In the genomic region with DNA sequence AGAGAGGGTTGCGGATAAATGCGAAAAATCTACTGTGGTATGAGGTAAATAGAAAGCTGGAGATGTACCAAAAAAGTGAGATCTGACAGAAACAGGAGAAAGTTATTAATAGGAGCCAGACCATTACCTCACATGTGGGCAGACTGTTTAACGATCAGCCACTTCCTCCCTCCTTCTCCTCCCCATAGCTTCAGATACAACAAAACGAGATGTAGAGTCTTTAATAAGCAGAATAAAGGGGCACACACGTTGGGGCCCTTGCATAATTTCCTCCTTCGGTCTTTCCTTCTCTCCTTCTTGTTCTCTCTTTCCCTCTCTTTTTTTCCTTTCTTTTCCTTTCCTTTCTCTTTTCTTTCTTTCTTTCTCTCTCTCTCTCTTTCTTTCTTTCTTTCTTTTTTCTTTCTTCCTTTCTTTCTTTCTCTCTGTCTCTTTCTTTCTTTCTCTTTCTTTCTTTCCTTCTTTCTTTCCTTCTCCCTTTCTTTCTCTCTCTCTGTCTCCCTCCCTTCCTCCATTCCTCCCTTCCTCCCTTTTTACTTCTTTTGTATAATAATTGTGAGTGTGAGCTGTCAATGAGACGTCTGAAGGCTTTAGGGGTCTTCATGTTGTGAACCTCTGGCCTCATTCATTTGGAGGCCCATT, we compare ENCODE assay signal across 13 cellular contexts.
DNase-seq lines count a peak whose midpoint lies in the region; ATAC-seq, FAIRE-seq and TF ChIP-seq lines count a peak whose summit lies in the region.
"Had no signal": no experiment of that assay in that cellular context is flagged by ENCODE, and none has a peak within 500 bp of the region (broad histone marks: within the 10 kb centered on the region; RNA-seq: fewer than 3 reads in every experiment).

No MANE protein-coding gene starts in this region.

- H3K27ac Mint-ChIP-seq in activated naive CD8-positive, alpha-beta T cell treated with anti-CD3 and anti-CD28 coated beads, Interleukin-2, amount 10 ng/mL, durations not matched to agents 7 days and 5 days, result no peak overlapping the region
- no peak overlapping the region for H3K27ac Mint-ChIP-seq in activated naive CD8-positive, alpha-beta T cell treated with anti-CD3 and anti-CD28 coated beads for 36 hours
- H3K27ac Mint-ChIP-seq: activated CD4-positive, alpha-beta memory T cell treated with anti-CD3 and anti-CD28 coated beads, Interleukin-2, amount 10 ng/mL, durations not matched to agents 7 days and 5 days; endodermal cell; T-cell had no signal

- no peak for TF ChIP-seq CTCF in smooth muscle cell (IDR thresholded peaks at IDR 0.05; ENCODE audit: borderline replicate concordance, insufficient read depth, poor library complexity, severe bottlenecking)

- 69% methylated on average over 7 of the region's 7 CpGs for WGBS in smooth muscle cell (ENCODE audit: low lambda C conversion rate)

- POLR2A ChIA-PET in activated naive CD8-positive, alpha-beta T cell treated with anti-CD3 and anti-CD28 coated beads, Interleukin-2, amount 10 ng/mL, durations not matched to agents 7 days and 5 days (lab: Charles Lee), result no interaction called here

- H3K4me1 ChIP-seq in smooth muscle cell (ENCODE audit: low read depth), result no peaks in the 10 kb centered on the region

- H3K79me2 ChIP-seq in smooth muscle cell (ENCODE audit: low read depth), result no peaks in the 10 kb centered on the region

- ATAC-seq in activated naive CD8-positive, alpha-beta T cell treated with anti-CD3 and anti-CD28 coated beads, Interleukin-2, amount 10 ng/mL, durations not matched to agents 7 days and 5 days (ENCODE audit: low read depth), result no peak
- ATAC-seq in HG03108 (IDR thresholded peaks at IDR 0.05; ENCODE audit: unreplicated experiment), result peak; percentile 61
- no peak for ATAC-seq in esophagus mucosa
- ATAC-seq: T-cell had no signal

- H4K20me1 ChIP-seq in smooth muscle cell (ENCODE audit: low read depth), result no peaks in the 10 kb centered on the region

- H3K4me3 ChIP-seq in H7 (ENCODE audit: insufficient read depth, low read depth, low read length) (no peak overlapping the region), smooth muscle cell (no peak overlapping the region)

- H3K27me3 ChIP-seq in H7 (ENCODE audit: control insufficient read depth, insufficient read depth, low read length) (no peaks in the 10 kb centered on the region), smooth muscle cell (ENCODE audit: low read depth) (no peaks in the 10 kb centered on the region)

- no peaks in the 10 kb centered on the region for H3K9me3 ChIP-seq in smooth muscle cell (replicated peaks; ENCODE audit: low read depth)

- peaks cover 4% of the 10 kb centered on the region for H3K4me1 Mint-ChIP-seq in activated naive CD8-positive, alpha-beta T cell treated with anti-CD3 and anti-CD28 coated beads, Interleukin-2, amount 10 ng/mL, durations not matched to agents 7 days and 5 days
- no peaks in the 10 kb centered on the region for H3K4me1 Mint-ChIP-seq in activated naive CD8-positive, alpha-beta T cell treated with anti-CD3 and anti-CD28 coated beads for 36 hours
- H3K4me1 Mint-ChIP-seq: activated CD4-positive, alpha-beta memory T cell treated with anti-CD3 and anti-CD28 coated beads, Interleukin-2, amount 10 ng/mL, durations not matched to agents 7 days and 5 days; endodermal cell; T-cell had no signal

- DNase-seq in activated naive CD8-positive, alpha-beta T cell treated with anti-CD3 and anti-CD28 coated beads, Interleukin-2, amount 10 ng/mL, durations not matched to agents 7 days and 5 days, result no peak
- no peak for DNase-seq in activated naive CD8-positive, alpha-beta T cell treated with anti-CD3 and anti-CD28 coated beads for 36 hours
- DNase-seq in SIG-M5 treated with dmso at 0.1 percent for 504 hours (lab: John Stamatoyannopoulos, UW; ENCODE audit: unreplicated experiment) (peak; percentile 74), urothelium cell line (ENCODE audit: low spot score) (peak; percentile 29), H7 (no peak), smooth muscle cell (lab: John Stamatoyannopoulos, UW; ENCODE audit: unreplicated experiment) (no peak)
- DNase-seq: activated CD4-positive, alpha-beta memory T cell treated with anti-CD3 and anti-CD28 coated beads, Interleukin-2, amount 10 ng/mL, durations not matched to agents 7 days and 5 days; endodermal cell; NCI-H69; T-cell had no signal

- no peak overlapping the region for H3K4me2 ChIP-seq in smooth muscle cell

- H3F3A ChIP-seq in smooth muscle cell (ENCODE audit: low read depth), result no peaks in the 10 kb centered on the region

- peak overlapping the region; percentile 1 for H3K4me3 Mint-ChIP-seq in activated naive CD8-positive, alpha-beta T cell treated with anti-CD3 and anti-CD28 coated beads, Interleukin-2, amount 10 ng/mL, durations not matched to agents 7 days and 5 days
- no peak overlapping the region for H3K4me3 Mint-ChIP-seq in activated naive CD8-positive, alpha-beta T cell treated with anti-CD3 and anti-CD28 coated beads for 36 hours
- H3K4me3 Mint-ChIP-seq: activated CD4-positive, alpha-beta memory T cell treated with anti-CD3 and anti-CD28 coated beads, Interleukin-2, amount 10 ng/mL, durations not matched to agents 7 days and 5 days; endodermal cell; T-cell had no signal

- H3K36me3 ChIP-seq in H7 (replicated peaks; ENCODE audit: control insufficient read depth, insufficient read depth, low read length) (no peaks in the 10 kb centered on the region), smooth muscle cell (ENCODE audit: low read depth) (no peaks in the 10 kb centered on the region)

- no peak overlapping the region for H3K9ac ChIP-seq in smooth muscle cell (ENCODE audit: low read depth)

- peaks cover 4% of the 10 kb centered on the region for H3K27me3 Mint-ChIP-seq in activated naive CD8-positive, alpha-beta T cell treated with anti-CD3 and anti-CD28 coated beads, Interleukin-2, amount 10 ng/mL, durations not matched to agents 7 days and 5 days
- peaks cover 7% of the 10 kb centered on the region for H3K27me3 Mint-ChIP-seq in activated naive CD8-positive, alpha-beta T cell treated with anti-CD3 and anti-CD28 coated beads for 36 hours
- H3K27me3 Mint-ChIP-seq: activated CD4-positive, alpha-beta memory T cell treated with anti-CD3 and anti-CD28 coated beads, Interleukin-2, amount 10 ng/mL, durations not matched to agents 7 days and 5 days; T-cell had no signal

- no peaks in the 10 kb centered on the region for H3K36me3 Mint-ChIP-seq in activated naive CD8-positive, alpha-beta T cell treated with anti-CD3 and anti-CD28 coated beads, Interleukin-2, amount 10 ng/mL, durations not matched to agents 7 days and 5 days
- no peaks in the 10 kb centered on the region for H3K36me3 Mint-ChIP-seq in activated naive CD8-positive, alpha-beta T cell treated with anti-CD3 and anti-CD28 coated beads for 36 hours
- H3K36me3 Mint-ChIP-seq: T-cell had no signal

- peaks cover 4% of the 10 kb centered on the region for H3K9me3 Mint-ChIP-seq in activated naive CD8-positive, alpha-beta T cell treated with anti-CD3 and anti-CD28 coated beads, Interleukin-2, amount 10 ng/mL, durations not matched to agents 7 days and 5 days
- no peaks in the 10 kb centered on the region for H3K9me3 Mint-ChIP-seq in activated naive CD8-positive, alpha-beta T cell treated with anti-CD3 and anti-CD28 coated beads for 36 hours
- H3K9me3 Mint-ChIP-seq: activated CD4-positive, alpha-beta memory T cell treated with anti-CD3 and anti-CD28 coated beads, Interleukin-2, amount 10 ng/mL, durations not matched to agents 7 days and 5 days had no signal

- no peak overlapping the region for H3K27ac ChIP-seq in smooth muscle cell (ENCODE audit: low read depth)

- H2AFZ ChIP-seq in smooth muscle cell (ENCODE audit: low read depth), result no peak overlapping the region

- FAIRE-seq in urothelium cell line (lab: Jason Lieb, UNC), result no peak
- FAIRE-seq: A204.1 had no signal

Comparison
In these comparisons a context has a peak if more than half of its experiments do, and no peak if none do; other contexts are left out.
1. DNase-seq: peak in SIG-M5 treated with dmso at 0.1 percent for 504 hours (single experiment) and urothelium cell line (single experiment); none in activated naive CD8-positive, alpha-beta T cell treated with anti-CD3 and anti-CD28 coated beads, Interleukin-2, amount 10 ng/mL, durations not matched to agents 7 days and 5 days (single experiment), activated naive CD8-positive, alpha-beta T cell treated with anti-CD3 and anti-CD28 coated beads for 36 hours (single experiment), H7 (single experiment) and smooth muscle cell (single experiment).